In genomic region chr3:50623840-50624474, GRCh38 we compare ENCODE assay signal across 8 cellular contexts. TPM values are rescaled to one million over a fixed set of nuclear protein-coding genes. Genes with fewer than 3 reads are reported as not detected.
A peak's percentile ranks its signal among the peaks of the same experiment; 100 is the strongest.
DNase-seq lines count a peak whose midpoint lies in the region; ATAC-seq and TF ChIP-seq lines count a peak whose summit lies in the region.

No MANE protein-coding gene starts in this region.

- peak; percentile 57 for ATAC-seq in HG02759 (IDR thresholded peaks at IDR 0.05; ENCODE audit: unreplicated experiment)
- peak; percentile 83 for ATAC-seq in activated CD8-positive, alpha-beta T cell treated with anti-CD3 and anti-CD28 coated beads for 36 hours

- CTCF ChIA-PET in activated CD8-positive, alpha-beta T cell treated with anti-CD3 and anti-CD28 coated beads for 36 hours (lab: Charles Lee), result interaction anchor here (1.1 to 7.5 kb wide), 3 partner anchors 10 to 57 kb away, joined by 3 to 67 read pairs (median 15); partner anchors contain the start of genes C3orf18, CISH and MAPKAPK3

- peak overlapping the region; percentile 99 for H3K27ac ChIP-seq in neutrophil

- TF ChIP-seq CTCF in activated CD8-positive, alpha-beta T cell treated with anti-CD3 and anti-CD28 coated beads for 36 hours (IDR thresholded peaks at IDR 0.05), result no peak
- TF ChIP-seq CTCF in neutrophil (IDR thresholded peaks at IDR 0.05), result no peak

- H3K27ac Mint-ChIP-seq in activated CD8-positive, alpha-beta T cell treated with anti-CD3 and anti-CD28 coated beads for 36 hours, result peak overlapping the region; percentile 90

- H3K27me3 Mint-ChIP-seq in activated CD8-positive, alpha-beta T cell treated with anti-CD3 and anti-CD28 coated beads for 36 hours, result no peaks in the 10 kb centered on the region

- peaks cover 16% of the 10 kb centered on the region for H3K36me3 ChIP-seq in neutrophil

- H3K36me3 Mint-ChIP-seq in activated CD8-positive, alpha-beta T cell treated with anti-CD3 and anti-CD28 coated beads for 36 hours (ENCODE audit: low read depth), result peaks cover 66% of the 10 kb centered on the region

- DNase-seq in EL (peak; percentile 28), anterior cingulate cortex (lab: John Stamatoyannopoulos, UW) (no peak), HK-2 (ENCODE audit: unreplicated experiment) (no peak), NCI-H748 treated with DMSO at 0.1 percent for 48 hours (lab: John Stamatoyannopoulos, UW) (no peak), NCI-H510A (lab: John Stamatoyannopoulos, UW) (no peak)
- peak; percentile 88 for DNase-seq in activated CD8-positive, alpha-beta T cell treated with anti-CD3 and anti-CD28 coated beads for 36 hours

- peak overlapping the region; percentile 52 for H3K4me3 Mint-ChIP-seq in activated CD8-positive, alpha-beta T cell treated with anti-CD3 and anti-CD28 coated beads for 36 hours

- no peaks in the 10 kb centered on the region for H3K9me3 Mint-ChIP-seq in activated CD8-positive, alpha-beta T cell treated with anti-CD3 and anti-CD28 coated beads for 36 hours

- H3K4me1 ChIP-seq in neutrophil (ENCODE audit: control insufficient read depth in 1 of 2, insufficient read depth in 1 of 2, low read depth in 1 of 2, low read length in 1 of 2), result peaks cover 97 to 100% of the 10 kb centered on the region in 2 experiments

- no peaks in the 10 kb centered on the region for H3K9me3 ChIP-seq in neutrophil

- H3K27me3 ChIP-seq in neutrophil, result no peaks in the 10 kb centered on the region

- H3K4me3 ChIP-seq in neutrophil (ENCODE audit: low read depth in 1 of 2, low read length in 1 of 2), result peak overlapping the region in 1 of 2 experiments; percentile 32

- intact Hi-C loops in activated CD8-positive, alpha-beta T cell treated with anti-CD3 and anti-CD28 coated beads for 36 hours (cut with micrococcal nuclease), result no loop called here

- H3K4me1 Mint-ChIP-seq in activated CD8-positive, alpha-beta T cell treated with anti-CD3 and anti-CD28 coated beads for 36 hours (ENCODE audit: low read depth), result peaks cover 91% of the 10 kb centered on the region

- POLR2A ChIA-PET in activated CD8-positive, alpha-beta T cell treated with anti-CD3 and anti-CD28 coated beads for 36 hours (lab: Charles Lee), result interaction anchor here (0.5 to 5.9 kb wide), 17 partner anchors 7 to 61 kb away, joined by 3 to 30 read pairs (median 4); partner anchors contain the start of genes CISH, HEMK1 and MAPKAPK3

RNA-seq across cellular contexts. Expression of gene MAPKAPK3, which starts 7.0 kb away (rescaled TPM):
- total RNA-seq in activated CD8-positive, alpha-beta T cell treated with anti-CD3 and anti-CD28 coated beads for 36 hours, result 100 to 1,000 TPM; 204 to 205 TPM

RNA-seq across cellular contexts. Expression of gene CISH, which starts 12.4 kb away (rescaled TPM):
- 100 to 1,000 TPM; 307 to 308 TPM for total RNA-seq in activated CD8-positive, alpha-beta T cell treated with anti-CD3 and anti-CD28 coated beads for 36 hours

RNA-seq across cellular contexts. Expression of gene DOCK3, which starts 50.8 kb away (rescaled TPM):
- 1 to 10 TPM; 3.6 to 4.2 TPM for total RNA-seq in activated CD8-positive, alpha-beta T cell treated with anti-CD3 and anti-CD28 coated beads for 36 hours

RNA-seq across cellular contexts. Expression of gene HEMK1, which starts 54.6 kb away (rescaled TPM):
- total RNA-seq in activated CD8-positive, alpha-beta T cell treated with anti-CD3 and anti-CD28 coated beads for 36 hours, result 100 to 1,000 TPM in 1 of 2 experiments, 10 to 100 TPM in 1; 97.1 to 101 TPM

RNA-seq across cellular contexts. Expression of gene C3orf18, which starts 56.4 kb away (rescaled TPM):
- 10 to 100 TPM; 37.9 to 41.3 TPM for total RNA-seq in activated CD8-positive, alpha-beta T cell treated with anti-CD3 and anti-CD28 coated beads for 36 hours

Comparison
In these comparisons a context has a peak if more than half of its experiments do, and no peak if none do; other contexts are left out.
1. DNase-seq: peak in EL (single experiment) and activated CD8-positive, alpha-beta T cell treated with anti-CD3 and anti-CD28 coated beads for 36 hours (single experiment); none in anterior cingulate cortex (0 of 58), HK-2 (single experiment), NCI-H748 treated with DMSO at 0.1 percent for 48 hours (single experiment) and NCI-H510A (single experiment).